In genomic region chr5:172274951-172275753, GRCh38 we compare ENCODE assay signal across 8 cellular contexts. TPM values are rescaled to one million over a fixed set of nuclear protein-coding genes. Genes with fewer than 3 reads are reported as not detected.
DNase-seq lines count a peak whose midpoint lies in the region; ATAC-seq and TF ChIP-seq lines count a peak whose summit lies in the region.

No MANE protein-coding gene starts in this region.

- peaks cover 43% of the 10 kb centered on the region for H3K4me1 Mint-ChIP-seq in activated T-cell treated with anti-CD3 and anti-CD28 coated beads, Interleukin-2, amount 50 U/mL, for 4 hours (ENCODE audit: low read depth)

- peak; percentile 93 for ATAC-seq in activated T-cell treated with anti-CD3 and anti-CD28 coated beads, Interleukin-2, amount 50 U/mL, for 4 hours

- H3K36me3 Mint-ChIP-seq in activated T-cell treated with anti-CD3 and anti-CD28 coated beads, Interleukin-2, amount 50 U/mL, for 4 hours (ENCODE audit: insufficient read depth): peaks cover 11% of the 10 kb centered on the region

- no peaks in the 10 kb centered on the region for H3K9me3 Mint-ChIP-seq in activated T-cell treated with anti-CD3 and anti-CD28 coated beads, Interleukin-2, amount 50 U/mL, for 4 hours

- H3K4me3 Mint-ChIP-seq in activated T-cell treated with anti-CD3 and anti-CD28 coated beads, Interleukin-2, amount 50 U/mL, for 4 hours: peak overlapping the region; percentile 20

- TF ChIP-seq RAD21 in Ishikawa (IDR thresholded peaks at IDR 0.05; ENCODE audit: low read depth): no peak

- no peaks in the 10 kb centered on the region for H3K27me3 Mint-ChIP-seq in activated T-cell treated with anti-CD3 and anti-CD28 coated beads, Interleukin-2, amount 50 U/mL, for 4 hours (ENCODE audit: low read depth)

- no peak for TF ChIP-seq EP300 in Ishikawa (IDR thresholded peaks at IDR 0.05; ENCODE audit: borderline replicate concordance)

- DNase-seq in A172 (ENCODE audit: low spot score): peak; percentile 77
- DNase-seq in activated T-cell treated with anti-CD3 and anti-CD28 coated beads, Interleukin-2, amount 50 U/mL, for 4 hours: peak; percentile 52
- peak; percentile 25 for DNase-seq in kidney glomerular epithelial cell (lab: John Stamatoyannopoulos, UW)
- DNase-seq in hippocampal formation (lab: John Stamatoyannopoulos, UW): no peak
- no peak for DNase-seq in GM19240 (ENCODE audit: insufficient read length, low spot score)
- no peak for DNase-seq in SKM-1 treated with dmso at 0.1 percent for 144 hours (lab: John Stamatoyannopoulos, UW; ENCODE audit: unreplicated experiment)
- no peak for DNase-seq in occipital lobe (lab: John Stamatoyannopoulos, UW)

TF ChIP-seq in Ishikawa, 13 proteins besides CTCF, POLR2A, EP300 and RAD21:
- TF ChIP-seq TCF12 (IDR thresholded peaks at IDR 0.05; ENCODE audit: low read depth) (0 out of 2 replicates have a peak, but pooled peaks have one; percentile 25), NFIC (IDR thresholded peaks at IDR 0.05) (peak; percentile 53; the same call in 1 of the 2 replicates), CEBPB (IDR thresholded peaks at IDR 0.05) (peak; percentile 52), EGR1 (IDR thresholded peaks at IDR 0.05) (no peak)

RNA-seq across cellular contexts. Expression of gene UBTD2, which starts 8.4 kb away (rescaled TPM):
- total RNA-seq in A172 (2014; rRNA removed; shearing (Covaris generic)): 38.2 and 42.4 TPM in 2 replicates
- 1 to 10 TPM; 5.7 to 7.5 (median 6.8) TPM for total RNA-seq in activated T-cell treated with anti-CD3 and anti-CD28 coated beads, Interleukin-2, amount 50 U/mL, for 4 hours
- 81.9 TPM for total RNA-seq in occipital lobe

Comparison
In these comparisons a context has a peak if more than half of its experiments do, and no peak if none do; other contexts are left out.
1. DNase-seq: peak in A172 (single experiment), activated T-cell treated with anti-CD3 and anti-CD28 coated beads, Interleukin-2, amount 50 U/mL, for 4 hours (single experiment) and kidney glomerular epithelial cell (single experiment); none in hippocampal formation (0 of 2), GM19240 (single experiment), SKM-1 treated with dmso at 0.1 percent for 144 hours (single experiment) and occipital lobe (single experiment).